8 cellular contexts compared by ENCODE assay signal in genomic region chr16:85420501-85421337, GRCh38.
DNase-seq lines count a peak whose midpoint lies in the region; ATAC-seq and TF ChIP-seq lines count a peak whose summit lies in the region.

No MANE protein-coding gene starts in this region.

- H2BK5ac ChIP-seq in mesenchymal stem cell (ENCODE audit: low read depth, low read length, poor library complexity, severe bottlenecking), result no peak overlapping the region

- H3K4me3 ChIP-seq in GM12864 (ENCODE audit: low read depth, low read length), result no peak overlapping the region
- no peak overlapping the region for H3K4me3 ChIP-seq in Karpas-422 (ENCODE audit: low read length)
- H3K4me3 ChIP-seq in choroid plexus epithelial cell (ENCODE audit: low read depth, low read length), result no peak overlapping the region
- H3K4me3 ChIP-seq in mesenchymal stem cell (ENCODE audit: insufficient read depth in 1 of 2, low read depth in 1 of 2, low read length in 2 of 2), result no peak overlapping the region

- H3K4me2 ChIP-seq in Karpas-422 (ENCODE audit: low read depth, low read length, poor library complexity, severe bottlenecking) (no peak overlapping the region), mesenchymal stem cell (ENCODE audit: low read length, poor library complexity, severe bottlenecking) (no peak overlapping the region)

- H2AFZ ChIP-seq in Karpas-422 (ENCODE audit: low read length), result no peak overlapping the region
- H2AFZ ChIP-seq in mesenchymal stem cell (ENCODE audit: low read depth, low read length), result no peak overlapping the region

- H3K36me3 ChIP-seq in Karpas-422 (ENCODE audit: insufficient read depth, low read length) (no peaks in the 10 kb centered on the region), mesenchymal stem cell (ENCODE audit: control insufficient read depth in 1 of 2, insufficient read depth in 2 of 2, low read depth in 1 of 2, low read length in 2 of 2) (peaks cover 0 to 8% of the 10 kb centered on the region in 2 experiments)

- peak overlapping the region; percentile 2 to 22 for H3K4ac ChIP-seq in mesenchymal stem cell (ENCODE audit: low read depth in 1 of 2, low read length in 2 of 2)

- H2BK12ac ChIP-seq in mesenchymal stem cell (ENCODE audit: low read length in 2 of 2), result peak overlapping the region in 1 of 2 experiments; percentile 63

- H3K79me2 ChIP-seq in Karpas-422 (ENCODE audit: low read length), result no peaks in the 10 kb centered on the region

- DNase-seq in GM12864 (ENCODE audit: low read depth), result no peak
- peak; percentile 90 for DNase-seq in Karpas-422
- DNase-seq in activated CD4-positive, alpha-beta T cell treated with anti-CD3 and anti-CD28 coated beads for 24 hours (ENCODE audit: low read depth in 2 of 2), result peak; percentile 67 to 70
- DNase-seq in choroid plexus epithelial cell (ENCODE audit: low read depth), result peak; percentile 51
- peak; percentile 29 for DNase-seq in mesenchymal stem cell
- peak; percentile 90 for DNase-seq in stimulated activated CD8-positive, alpha-beta memory T cell treated with anti-CD3 and anti-CD28 coated beads, Interleukin-4, amount 100 ng/mL, for 48 hours
- DNase-seq in DMS 273 (lab: John Stamatoyannopoulos, UW; ENCODE audit: unreplicated experiment), result no peak

- H3K4me1 ChIP-seq in Karpas-422 (ENCODE audit: low read length), result no peaks in the 10 kb centered on the region
- peaks cover 51% of the 10 kb centered on the region for H3K4me1 ChIP-seq in mesenchymal stem cell (ENCODE audit: control insufficient read depth, insufficient read depth, low read depth, low read length)

- no peaks in the 10 kb centered on the region for H4K20me1 ChIP-seq in Karpas-422 (ENCODE audit: insufficient read depth, low read depth, low read length)

- H3K27me3 ChIP-seq in Karpas-422 (ENCODE audit: low read length) (no peaks in the 10 kb centered on the region), mesenchymal stem cell (ENCODE audit: control insufficient read depth in 1 of 2, insufficient read depth in 1 of 2, low read length in 2 of 2) (no peaks in the 10 kb centered on the region)

- H3K79me1 ChIP-seq in mesenchymal stem cell (replicated peaks; ENCODE audit: low read length, poor library complexity, severe bottlenecking), result peaks cover 15% of the 10 kb centered on the region

- no peak overlapping the region for H3K14ac ChIP-seq in mesenchymal stem cell (ENCODE audit: low read length in 2 of 2)

- H4K8ac ChIP-seq in mesenchymal stem cell (ENCODE audit: low read length), result peak overlapping the region; percentile 16

- peak overlapping the region; percentile 7 for H2AK5ac ChIP-seq in mesenchymal stem cell (ENCODE audit: low read length, severe bottlenecking)

- H3K9me3 ChIP-seq in Karpas-422 (ENCODE audit: low read length), result no peaks in the 10 kb centered on the region
- H3K9me3 ChIP-seq in mesenchymal stem cell (ENCODE audit: control insufficient read depth, low read length), result no peaks in the 10 kb centered on the region

- no peak overlapping the region for H3K23ac ChIP-seq in mesenchymal stem cell (ENCODE audit: low read length in 2 of 2)

- no peak for ATAC-seq in GM18858 (IDR thresholded peaks at IDR 0.05; ENCODE audit: unreplicated experiment)

- no peak overlapping the region for H2BK120ac ChIP-seq in mesenchymal stem cell (ENCODE audit: low read depth, low read length)

- H3K27ac ChIP-seq in Karpas-422 (ENCODE audit: low read length) (no peak overlapping the region), mesenchymal stem cell (ENCODE audit: low read length, poor library complexity, severe bottlenecking) (no peak overlapping the region)

- TF ChIP-seq CTCF in GM12864 (IDR thresholded peaks at IDR 0.05; ENCODE audit: low read depth, low read length, missing control alignments), result peak; percentile 97
- peak; percentile 72 for TF ChIP-seq CTCF in choroid plexus epithelial cell (conservative IDR thresholded peaks at IDR 0.05; ENCODE audit: low read depth, low read length)

- H4K91ac ChIP-seq in mesenchymal stem cell (ENCODE audit: low read length), result no peak overlapping the region

- no peaks in the 10 kb centered on the region for H3K9me2 ChIP-seq in Karpas-422 (replicated peaks; ENCODE audit: insufficient read depth, low read length)

- H3K9ac ChIP-seq in Karpas-422 (ENCODE audit: low read length) (no peak overlapping the region), mesenchymal stem cell (ENCODE audit: low read length) (no peak overlapping the region)

- H2BK15ac ChIP-seq in mesenchymal stem cell (ENCODE audit: low read depth, poor library complexity, severe bottlenecking), result no peak overlapping the region

- H3K18ac ChIP-seq in mesenchymal stem cell (ENCODE audit: low read depth in 1 of 2, low read length in 2 of 2), result peak overlapping the region; percentile 2 to 58

- WGBS in mesenchymal stem cell, result 47% methylated on average over 42 of the region's 42 CpGs

Comparison
In these comparisons a context has a peak if more than half of its experiments do, and no peak if none do; other contexts are left out.
1. DNase-seq: peak in Karpas-422 (single experiment), activated CD4-positive, alpha-beta T cell treated with anti-CD3 and anti-CD28 coated beads for 24 hours (2 of 2), choroid plexus epithelial cell (single experiment), mesenchymal stem cell (single experiment) and stimulated activated CD8-positive, alpha-beta memory T cell treated with anti-CD3 and anti-CD28 coated beads, Interleukin-4, amount 100 ng/mL, for 48 hours (single experiment); none in GM12864 (single experiment) and DMS 273 (single experiment).